Comparison of ENCODE assay signal across 2 cellular contexts in the genomic region with DNA sequence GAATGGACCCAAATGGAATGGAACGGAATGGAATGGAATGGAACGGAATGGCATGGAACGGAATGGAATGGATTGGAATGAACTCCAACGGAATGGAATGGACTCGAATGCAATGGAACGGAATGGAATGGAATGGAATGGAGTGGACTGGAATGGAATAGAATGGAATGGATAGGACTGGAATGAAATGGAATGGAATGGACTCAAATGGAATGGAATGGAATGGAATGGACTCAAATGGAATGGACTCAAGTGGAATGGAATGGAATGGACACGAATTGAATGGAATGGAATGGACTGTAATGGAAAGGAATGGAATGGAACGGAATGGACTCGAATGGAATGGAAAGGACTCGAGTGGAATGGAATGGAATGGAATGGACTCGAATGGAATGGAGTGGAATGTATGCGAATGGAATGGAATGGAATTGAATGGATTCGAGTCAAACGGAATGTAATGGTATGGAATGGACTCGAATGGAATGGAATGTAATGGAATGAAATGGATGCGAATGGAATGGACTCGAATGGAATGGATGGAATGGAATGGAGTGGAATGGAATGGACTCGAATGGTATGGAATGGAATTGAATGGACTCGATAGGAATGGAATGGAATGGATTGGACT.
TF ChIP-seq lines count a peak whose summit lies in the region.

No MANE protein-coding gene starts in this region.

TF ChIP-seq in K562, 482 proteins besides CTCF, POLR2A, EP300 and RAD21:
- 0 out of 2 replicates have a peak, but pooled peaks have one; percentile 57 for TF ChIP-seq NCOA1 (IDR thresholded peaks at IDR 0.05; ENCODE audit: low read depth)
- TF ChIP-seq ELF4 (CRISPR knock-in tag; IDR thresholded peaks at IDR 0.05), result 0 out of 2 replicates have a peak, but pooled peaks have one; percentile 3
- TF ChIP-seq TARDBP (IDR thresholded peaks at IDR 0.05), result peak; percentile 68; the same call in 1 of the 2 replicates
- TF ChIP-seq POLR2B (IDR thresholded peaks at IDR 0.05; ENCODE audit: low read depth, partially characterized antibody), result peak; percentile 16
- TF ChIP-seq ARNT (IDR thresholded peaks at IDR 0.05), result 0 out of 4 replicates have a peak, but pooled peaks of 1 of the 2 experiments have one; percentile 16
TF ChIP-seq in K562: peak in this region for 5; not testable (repeated sequence) for 477.

TF ChIP-seq in HepG2, 621 proteins besides CTCF, POLR2A, EP300 and RAD21:
- TF ChIP-seq, protein P1, sequence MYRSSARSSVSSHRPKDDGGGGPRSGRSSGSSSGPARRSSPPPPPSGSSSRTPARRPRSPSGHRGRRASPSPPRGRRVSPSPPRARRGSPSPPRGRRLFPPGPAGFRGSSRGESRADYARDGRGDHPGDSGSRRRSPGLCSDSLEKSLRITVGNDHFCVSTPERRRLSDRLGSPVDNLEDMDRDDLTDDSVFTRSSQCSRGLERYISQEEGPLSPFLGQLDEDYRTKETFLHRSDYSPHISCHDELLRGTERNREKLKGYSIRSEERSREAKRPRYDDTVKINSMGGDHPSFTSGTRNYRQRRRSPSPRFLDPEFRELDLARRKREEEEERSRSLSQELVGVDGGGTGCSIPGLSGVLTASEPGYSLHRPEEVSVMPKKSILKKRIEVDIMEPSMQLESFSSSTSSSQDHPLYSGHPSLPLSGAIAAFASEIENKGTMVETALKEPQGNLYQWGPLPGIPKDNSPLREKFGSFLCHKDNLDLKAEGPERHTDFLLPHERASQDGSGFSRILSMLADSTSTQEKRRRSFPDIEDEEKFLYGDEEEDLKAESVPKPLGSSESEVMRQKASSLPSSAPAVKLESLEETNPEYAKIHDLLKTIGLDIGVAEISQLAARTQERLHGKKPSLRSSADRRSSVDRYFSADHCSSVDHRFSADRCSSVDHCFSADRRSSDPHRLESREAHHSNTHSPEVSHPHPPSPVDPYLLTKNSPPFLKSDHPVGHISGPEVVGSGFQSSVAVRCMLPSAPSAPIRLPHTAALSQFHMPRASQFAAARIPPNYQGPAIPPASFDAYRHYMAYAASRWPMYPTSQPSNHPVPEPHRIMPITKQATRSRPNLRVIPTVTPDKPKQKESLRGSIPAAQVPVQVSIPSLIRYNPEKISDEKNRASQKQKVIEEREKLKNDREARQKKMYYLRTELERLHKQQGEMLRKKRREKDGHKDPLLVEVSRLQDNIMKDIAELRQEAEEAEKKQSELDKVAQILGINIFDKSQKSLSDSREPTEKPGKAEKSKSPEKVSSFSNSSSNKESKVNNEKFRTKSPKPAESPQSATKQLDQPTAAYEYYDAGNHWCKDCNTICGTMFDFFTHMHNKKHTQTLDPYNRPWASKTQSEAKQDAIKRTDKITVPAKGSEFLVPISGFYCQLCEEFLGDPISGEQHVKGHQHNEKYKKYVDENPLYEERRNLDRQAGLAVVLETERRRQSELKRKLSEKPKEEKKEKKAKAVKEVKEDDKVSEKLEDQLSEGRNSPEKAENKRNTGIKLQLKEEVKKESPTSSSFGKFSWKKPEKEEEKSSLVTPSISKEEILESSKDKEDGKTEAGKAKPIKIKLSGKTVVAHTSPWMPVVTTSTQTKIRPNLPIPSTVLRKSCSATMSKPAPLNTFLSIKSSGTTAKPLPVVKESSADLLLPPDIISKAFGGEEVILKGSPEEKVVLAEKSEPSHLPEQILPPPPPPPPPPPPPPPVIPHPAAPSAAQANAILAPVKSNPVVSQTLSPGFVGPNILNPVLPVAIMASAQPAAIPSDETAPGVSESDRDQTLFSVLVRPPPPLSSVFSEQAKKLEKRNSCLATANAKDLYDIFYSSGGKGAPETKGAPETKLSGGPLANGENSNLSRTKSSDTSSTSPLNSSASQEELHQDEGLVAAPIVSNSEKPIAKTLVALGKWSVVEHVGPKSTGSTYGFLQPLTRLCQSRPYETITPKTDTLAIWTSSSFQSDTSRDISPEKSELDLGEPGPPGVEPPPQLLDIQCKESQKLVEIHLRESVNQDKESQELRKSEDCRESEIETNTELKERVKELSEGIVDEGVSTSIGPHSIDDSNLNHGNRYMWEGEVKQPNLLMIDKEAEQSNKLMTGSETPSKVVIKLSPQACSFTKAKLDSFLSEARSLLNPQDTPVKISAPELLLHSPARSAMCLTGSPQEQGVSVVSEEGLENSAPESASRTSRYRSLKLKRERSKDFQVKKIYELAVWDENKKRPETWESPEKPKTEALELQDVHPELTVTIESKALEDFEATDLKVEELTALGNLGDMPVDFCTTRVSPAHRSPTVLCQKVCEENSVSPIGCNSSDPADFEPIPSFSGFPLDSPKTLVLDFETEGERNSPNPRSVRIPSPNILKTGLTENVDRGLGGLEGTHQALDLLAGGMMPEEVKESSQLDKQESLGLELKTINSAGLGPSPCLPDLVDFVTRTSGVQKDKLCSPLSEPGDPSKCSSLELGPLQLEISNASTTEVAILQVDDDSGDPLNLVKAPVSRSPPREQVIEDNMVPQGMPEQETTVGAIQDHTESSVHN (CRISPR knock-in tag; IDR thresholded peaks at IDR 0.05), result 0 out of 2 replicates have a peak, but pooled peaks have one; percentile 29
- TF ChIP-seq, protein P2, sequence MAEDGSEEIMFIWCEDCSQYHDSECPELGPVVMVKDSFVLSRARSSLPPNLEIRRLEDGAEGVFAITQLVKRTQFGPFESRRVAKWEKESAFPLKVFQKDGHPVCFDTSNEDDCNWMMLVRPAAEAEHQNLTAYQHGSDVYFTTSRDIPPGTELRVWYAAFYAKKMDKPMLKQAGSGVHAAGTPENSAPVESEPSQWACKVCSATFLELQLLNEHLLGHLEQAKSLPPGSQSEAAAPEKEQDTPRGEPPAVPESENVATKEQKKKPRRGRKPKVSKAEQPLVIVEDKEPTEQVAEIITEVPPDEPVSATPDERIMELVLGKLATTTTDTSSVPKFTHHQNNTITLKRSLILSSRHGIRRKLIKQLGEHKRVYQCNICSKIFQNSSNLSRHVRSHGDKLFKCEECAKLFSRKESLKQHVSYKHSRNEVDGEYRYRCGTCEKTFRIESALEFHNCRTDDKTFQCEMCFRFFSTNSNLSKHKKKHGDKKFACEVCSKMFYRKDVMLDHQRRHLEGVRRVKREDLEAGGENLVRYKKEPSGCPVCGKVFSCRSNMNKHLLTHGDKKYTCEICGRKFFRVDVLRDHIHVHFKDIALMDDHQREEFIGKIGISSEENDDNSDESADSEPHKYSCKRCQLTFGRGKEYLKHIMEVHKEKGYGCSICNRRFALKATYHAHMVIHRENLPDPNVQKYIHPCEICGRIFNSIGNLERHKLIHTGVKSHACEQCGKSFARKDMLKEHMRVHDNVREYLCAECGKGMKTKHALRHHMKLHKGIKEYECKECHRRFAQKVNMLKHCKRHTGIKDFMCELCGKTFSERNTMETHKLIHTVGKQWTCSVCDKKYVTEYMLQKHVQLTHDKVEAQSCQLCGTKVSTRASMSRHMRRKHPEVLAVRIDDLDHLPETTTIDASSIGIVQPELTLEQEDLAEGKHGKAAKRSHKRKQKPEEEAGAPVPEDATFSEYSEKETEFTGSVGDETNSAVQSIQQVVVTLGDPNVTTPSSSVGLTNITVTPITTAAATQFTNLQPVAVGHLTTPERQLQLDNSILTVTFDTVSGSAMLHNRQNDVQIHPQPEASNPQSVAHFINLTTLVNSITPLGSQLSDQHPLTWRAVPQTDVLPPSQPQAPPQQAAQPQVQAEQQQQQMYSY (CRISPR knock-in tag; IDR thresholded peaks at IDR 0.05), result peak; percentile 76; the same call in 1 of the 2 replicates
